Comparison of ENCODE assay signal across 13 cellular contexts in the genomic region with DNA sequence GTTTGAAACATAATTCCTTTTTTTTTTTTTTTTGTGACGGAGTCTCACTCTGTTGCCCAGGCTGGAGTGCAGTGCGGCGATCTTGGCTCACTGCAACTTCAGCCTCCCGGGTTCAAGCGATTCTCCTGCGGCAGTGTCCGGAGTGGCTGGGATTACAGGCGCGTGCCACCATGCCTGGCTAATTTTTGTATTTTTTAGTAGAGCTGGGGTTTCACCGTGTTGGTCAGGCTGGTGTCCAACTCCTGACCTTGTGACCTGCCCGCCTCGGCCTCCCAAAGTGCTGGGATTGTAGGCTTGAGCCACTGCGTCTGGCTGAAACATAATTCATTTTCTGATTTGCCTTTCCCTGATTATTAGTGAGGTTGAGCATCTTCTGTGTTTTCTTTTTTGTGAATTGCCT. TPM values are rescaled to one million over a fixed set of nuclear protein-coding genes. Genes with fewer than 3 reads are reported as not detected.
A peak's percentile ranks its signal among the peaks of the same experiment; 100 is the strongest.
DNase-seq lines count a peak whose midpoint lies in the region; ATAC-seq, FAIRE-seq and TF ChIP-seq lines count a peak whose summit lies in the region.
"Not testable (repeated sequence)": the region's sequence is repeated elsewhere in the genome, so short reads cannot be mapped to it uniquely, and the experiment has no call there.
"Had no signal": no experiment of that assay in that cellular context is flagged by ENCODE, and none has a peak within 500 bp of the region (broad histone marks: within the 10 kb centered on the region; RNA-seq: fewer than 3 reads in every experiment).

No MANE protein-coding gene starts in this region.

- H3K4me3 Mint-ChIP-seq in HFFc6 = peak overlapping the region; percentile 45
- H3K4me3 Mint-ChIP-seq in T-cell = peak overlapping the region; percentile 63 to 91 (median 72)
- H3K4me3 Mint-ChIP-seq in activated T-cell treated with anti-CD3 and anti-CD28 coated beads, Interleukin-2, amount 50 U/mL, for 4 hours = peak overlapping the region; percentile 66
- peak overlapping the region; percentile 72 to 81 (median 79) for H3K4me3 Mint-ChIP-seq in nephron

- 36% methylated on average over 9 of the region's 13 CpGs for WGBS in K562 (ENCODE audit: insufficient coverage, low coverage, missing lambda C conversion rate)
- WGBS in testis, 2 donors = 49 to 77% methylated on average over 13 of the region's 13 CpGs

- peak overlapping the region; percentile 69 to 97 (median 88) for H3K4me2 ChIP-seq in BLaER1 treated with 17β-estradiol and CSF1 and Interleukin-3, amounts not matched to agents 10 nM and 100 nM
- peak overlapping the region; percentile 29 for H3K4me2 ChIP-seq in K562 (ENCODE audit: insufficient read depth, low read length)

- not testable (repeated sequence) for H3K27ac Mint-ChIP-seq in HFFc6, T-cell
- H3K27ac Mint-ChIP-seq in nephron = peak overlapping the region in 1 of 3 experiments; percentile 29

- H3K36me3 Mint-ChIP-seq in HFFc6 (ENCODE audit: low read depth) = peaks cover 31% of the 10 kb centered on the region
- H3K36me3 Mint-ChIP-seq in T-cell = peaks cover 36% of the 10 kb centered on the region
- H3K36me3 Mint-ChIP-seq in activated T-cell treated with anti-CD3 and anti-CD28 coated beads, Interleukin-2, amount 50 U/mL, for 4 hours (ENCODE audit: insufficient read depth) = peaks cover 16% of the 10 kb centered on the region
- peaks cover 37% of the 10 kb centered on the region for H3K36me3 Mint-ChIP-seq in nephron (ENCODE audit: low read depth)

- H3K4me3 ChIP-seq in BLaER1 treated with 17β-estradiol and CSF1 and Interleukin-3, amounts not matched to agents 10 nM and 100 nM = peak overlapping the region in 7 of 10 experiments; percentile 69 to 93 (median 86); a peak in 11 of 20 replicates
- H3K4me3 ChIP-seq in K562 = peak overlapping the region; percentile 85; the same call in 1 of the 2 replicates
- peak overlapping the region; percentile 71 to 83 for H3K4me3 ChIP-seq in foreskin fibroblast (ENCODE audit: low read depth in 1 of 2, low read length in 2 of 2)
- not testable (repeated sequence) for H3K4me3 ChIP-seq in testis

- peaks cover 8 to 46% (median 21%) of the 10 kb centered on the region in 11 experiments; a peak in 18 of 22 replicates for H4K20me1 ChIP-seq in BLaER1 treated with 17β-estradiol and CSF1 and Interleukin-3, amounts not matched to agents 10 nM and 100 nM
- H4K20me1 ChIP-seq in K562 (replicated peaks; ENCODE audit: control insufficient read depth, insufficient read depth, low read length) = not testable (repeated sequence)

- H3K27ac ChIP-seq in BLaER1 treated with 17β-estradiol and CSF1 and Interleukin-3, amounts not matched to agents 10 nM and 100 nM; K562 (ENCODE audit: extremely low read depth, low read depth, low read length); testis: not testable (repeated sequence)

- H3K4me1 ChIP-seq in BLaER1 treated with 17β-estradiol and CSF1 and Interleukin-3, amounts not matched to agents 10 nM and 100 nM = peaks cover 11 to 21% (median 12%) of the 10 kb centered on the region in 10 experiments
- H3K4me1 ChIP-seq in K562 (replicated peaks in 1 of 2; ENCODE audit: control insufficient read depth in 2 of 2, insufficient read depth in 2 of 2, low read length in 2 of 2) = peaks cover 4 to 11% of the 10 kb centered on the region in 2 experiments; a peak in 2 of 5 replicates
- H3K4me1 ChIP-seq in testis = not testable (repeated sequence)

- peaks cover 0 to 16% (median 8%) of the 10 kb centered on the region in 11 experiments; a peak in 13 of 22 replicates for H3K9me3 ChIP-seq in BLaER1 treated with 17β-estradiol and CSF1 and Interleukin-3, amounts not matched to agents 10 nM and 100 nM (replicated peaks in 1 of 11)
- not testable (repeated sequence) for H3K9me3 ChIP-seq in K562 (replicated peaks; ENCODE audit: control insufficient read depth, insufficient read depth, low read depth, low read length); testis

- FAIRE-seq in K562 (lab: Jason Lieb, UNC) = not testable (repeated sequence)

- BruUV-seq in K562 (replicated peaks; lab: Mats Ljungman, UMichigan) = not testable (repeated sequence)

- not testable (repeated sequence) for H2AFZ ChIP-seq in K562 (ENCODE audit: low read depth, low read length)

- in situ Hi-C loops in K562 (cut with MboI) = not testable (repeated sequence)

- CTCF ChIA-PET in T-cell (lab: Charles Lee); K562 (lab: Yijun Ruan, JAX; ENCODE audit: low intra/inter-chr PET ratio): not testable (repeated sequence)

- H3K9me3 Mint-ChIP-seq in HFFc6; T-cell; activated T-cell treated with anti-CD3 and anti-CD28 coated beads, Interleukin-2, amount 50 U/mL, for 4 hours; nephron: not testable (repeated sequence)

- POLR2A ChIA-PET in T-cell (lab: Charles Lee) = not testable (repeated sequence)
- POLR2A ChIA-PET in K562 (lab: Yijun Ruan, JAX) = interaction anchor here (1.5 kb wide), 1 partner anchor 32 kb away, joined by 3 read pairs; no protein-coding TSS in a partner anchor

- H3K36me3 ChIP-seq in BLaER1 treated with 17β-estradiol and CSF1 and Interleukin-3, amounts not matched to agents 10 nM and 100 nM = peaks cover 41 to 47% (median 45%) of the 10 kb centered on the region in 11 experiments
- H3K36me3 ChIP-seq in K562 (ENCODE audit: control insufficient read depth, insufficient read depth, low read length) = peaks cover 45% of the 10 kb centered on the region
- H3K36me3 ChIP-seq in testis (ENCODE audit: low read depth, missing control alignments) = not testable (repeated sequence)

- not testable (repeated sequence) for TF ChIP-seq RAD21 in K562 (CRISPR knock-in tag; conservative IDR thresholded peaks at IDR 0.05 in 1 of 2, IDR thresholded peaks at IDR 0.05 in 1 of 2)

- peak overlapping the region in 7 of 11 experiments; percentile 13 to 91 (median 86); a peak in 9 of 22 replicates for H3K9ac ChIP-seq in BLaER1 treated with 17β-estradiol and CSF1 and Interleukin-3, amounts not matched to agents 10 nM and 100 nM
- H3K9ac ChIP-seq in K562 (ENCODE audit: insufficient read depth in 1 of 2, low read depth in 2 of 2, low read length in 2 of 2) = peak overlapping the region; percentile 78 to 80; a peak in 3 of 4 replicates

- not testable (repeated sequence) for TF ChIP-seq EP300 in K562 (IDR thresholded peaks at IDR 0.05; ENCODE audit: low read length)

- not testable (repeated sequence) for H3K9me1 ChIP-seq in K562 (ENCODE audit: control insufficient read depth, insufficient read depth, low read length)

- not testable (repeated sequence) for H3K27me3 Mint-ChIP-seq in HFFc6 (ENCODE audit: insufficient read depth); T-cell; activated T-cell treated with anti-CD3 and anti-CD28 coated beads, Interleukin-2, amount 50 U/mL, for 4 hours (ENCODE audit: low read depth); nephron (ENCODE audit: low read depth)

- not testable (repeated sequence) for H3K27me3 ChIP-seq in BLaER1 treated with 17β-estradiol and CSF1 and Interleukin-3, amounts not matched to agents 10 nM and 100 nM; K562 (ENCODE audit: control insufficient read depth in 2 of 2, insufficient read depth in 2 of 2, low read length in 2 of 2); testis

- DNase-seq in HFFc6; T-cell; activated T-cell treated with anti-CD3 and anti-CD28 coated beads, Interleukin-2, amount 50 U/mL, for 4 hours; K562 (ENCODE audit: extremely low read depth in 1 of 4, low spot score in 3 of 4); foreskin fibroblast: not testable (repeated sequence)
- peak; percentile 12 for DNase-seq in testis

- TF ChIP-seq CTCF in HFFc6 (IDR thresholded peaks at IDR 0.05); K562 (IDR thresholded peaks at IDR 0.05 in 2 of 3, conservative IDR thresholded peaks at IDR 0.05 in 1 of 3; ENCODE audit: insufficient read depth in 2 of 3, low read depth in 1 of 3, low read length in 3 of 3); foreskin fibroblast (IDR thresholded peaks at IDR 0.05; ENCODE audit: low read depth, low read length); nephron (IDR thresholded peaks at IDR 0.05; ENCODE audit: unreplicated experiment in 3 of 3); testis (IDR thresholded peaks at IDR 0.05): not testable (repeated sequence)

- peaks cover 52% of the 10 kb centered on the region for H3K79me2 ChIP-seq in K562 (ENCODE audit: control insufficient read depth, insufficient read depth, low read length)

- intact Hi-C loops in K562 (cut with micrococcal nuclease); testis (cut with DNase I; ENCODE audit: low total_unique reads): not testable (repeated sequence)

- not testable (repeated sequence) for TF ChIP-seq POLR2A in K562 (conservative IDR thresholded peaks at IDR 0.05); testis (IDR thresholded peaks at IDR 0.05)

- H3K4me1 Mint-ChIP-seq in HFFc6 (ENCODE audit: low read depth) = not testable (repeated sequence)
- H3K4me1 Mint-ChIP-seq in T-cell = peaks cover 46 to 53% (median 47%) of the 10 kb centered on the region in 3 donors
- peaks cover 30% of the 10 kb centered on the region for H3K4me1 Mint-ChIP-seq in activated T-cell treated with anti-CD3 and anti-CD28 coated beads, Interleukin-2, amount 50 U/mL, for 4 hours (ENCODE audit: low read depth)
- H3K4me1 Mint-ChIP-seq in nephron = peaks cover 11% of the 10 kb centered on the region

- ATAC-seq in T-cell (replicated peaks in 1 of 4); activated T-cell treated with anti-CD3 and anti-CD28 coated beads, Interleukin-2, amount 50 U/mL, for 4 hours; K562: not testable (repeated sequence)

RNA-seq across cellular contexts. Expression of gene MMD2, which starts 16.6 kb away (rescaled TPM):
- total RNA-seq in HFFc6 (2021; fragmentation: NEBNext Ultra II Directional; extraction: Animal tissue kit (Norgen Biotek cat#: 25700)) = not detected
- not detected for total RNA-seq in T-cell
- not detected for total RNA-seq in activated T-cell treated with anti-CD3 and anti-CD28 coated beads, Interleukin-2, amount 50 U/mL, for 4 hours
- total RNA-seq in K562 (2011; cell fraction: chromatin; rRNA removed; ENCODE audit: low replicate concordance) = not detected in 2 replicates
- not detected in 2 replicates for total RNA-seq in K562 (2011; cell fraction: nucleolus; rRNA removed)
- not detected in 2 replicates for total RNA-seq in K562 (2011; cell fraction: nucleoplasm; rRNA removed)
- total RNA-seq in K562 (2014; rRNA removed) = 0.20 TPM in 1 of 2 replicates, not detected in the other
- not detected in 2 replicates for total RNA-seq in K562 (2014; rRNA removed; fragmentation: Illumina TruSeq; extraction: Trizol)
- not detected in 2 replicates for total RNA-seq in K562 (2015; rRNA removed; fragmentation: Illumina TruSeq; extraction: Trizol)
- not detected in 2 replicates for total RNA-seq in K562 (2021)
- not detected in 2 replicates for polyA plus RNA-seq in K562 (2011; rRNA removed)
- polyA plus RNA-seq in K562 (2011; cell fraction: cytosol; rRNA removed) = not detected in 2 replicates
- not detected in 2 replicates for polyA plus RNA-seq in K562 (2011; cell fraction: nucleus; rRNA removed)
- not detected in 2 replicates for polyA plus RNA-seq in K562 (2012)
- not detected in 2 replicates for polyA plus RNA-seq in K562 (2014; fragmentation: Illumina TruSeq; extraction: Trizol)
- not detected for polyA plus RNA-seq in K562 (2014; fragmentation: Nextera tagmentation; extraction: Ambion mirVana)
- polyA plus RNA-seq in K562 (2014; rRNA removed) = not detected in 2 replicates
- not detected in 2 replicates for polyA minus RNA-seq in K562 (2011; rRNA and poly(A)+ RNA removed)
- polyA minus RNA-seq in K562 (2011; cell fraction: cytosol; rRNA and poly(A)+ RNA removed) = not detected in 2 replicates
- not detected in 2 replicates for polyA minus RNA-seq in K562 (2011; cell fraction: nucleus; rRNA and poly(A)+ RNA removed)
- 10 to 100 TPM; 21.6 to 32.0 TPM for total RNA-seq in testis
- 20.4 TPM for polyA plus RNA-seq in testis (ENCODE audit: insufficient read depth, low read depth, low replicate concordance)
- total RNA-seq: esophagus squamous epithelium, glomerular endothelial cell, NCI-H460, RPMI7951 had no signal
- polyA plus RNA-seq: urinary bladder had no signal

Comparison
In these comparisons a context has a peak if more than half of its experiments do, and no peak if none do; other contexts are left out.
1. RNA of gene MMD2, which starts 16.6 kb away (total RNA-seq): 21.6 to 32.0 TPM in testis; not detected in HFFc6, not detected in T-cell, not detected in activated T-cell treated with anti-CD3 and anti-CD28 coated beads, Interleukin-2, amount 50 U/mL, for 4 hours and 0.20 TPM in K562; every median in the first group is over 10 times any median in the second.
2. Peak in every context shown above with its lines, with median percentiles within 50 percentile points of each other: H3K4me3 Mint-ChIP-seq.